In genomic region chr2:31644551-31644950, GRCh38 we compare ENCODE assay signal across 1 cellular context.
TF ChIP-seq lines count a peak whose summit lies in the region.

No MANE protein-coding gene starts in this region.

TF ChIP-seq in WTC11, 78 proteins besides CTCF, POLR2A, EP300 and RAD21 (continued from another document):
- TF ChIP-seq ATF6 (CRISPR knock-in tag; IDR thresholded peaks at IDR 0.05) (no peak), ZNF532 (CRISPR knock-in tag; IDR thresholded peaks at IDR 0.05; ENCODE audit: borderline replicate concordance) (no peak), ZNF423 (CRISPR knock-in tag; IDR thresholded peaks at IDR 0.05) (no peak)
TF ChIP-seq in WTC11: peak in this region for 0.
